ENCODE assay signal across 1 cellular context in genomic region chr6:42441059-42441471, GRCh38.
TF ChIP-seq lines count a peak whose summit lies in the region.

No MANE protein-coding gene starts in this region.

TF ChIP-seq in H1, 55 proteins besides CTCF, POLR2A, EP300 and RAD21 (continued from another document):
- TF ChIP-seq, protein P1, sequence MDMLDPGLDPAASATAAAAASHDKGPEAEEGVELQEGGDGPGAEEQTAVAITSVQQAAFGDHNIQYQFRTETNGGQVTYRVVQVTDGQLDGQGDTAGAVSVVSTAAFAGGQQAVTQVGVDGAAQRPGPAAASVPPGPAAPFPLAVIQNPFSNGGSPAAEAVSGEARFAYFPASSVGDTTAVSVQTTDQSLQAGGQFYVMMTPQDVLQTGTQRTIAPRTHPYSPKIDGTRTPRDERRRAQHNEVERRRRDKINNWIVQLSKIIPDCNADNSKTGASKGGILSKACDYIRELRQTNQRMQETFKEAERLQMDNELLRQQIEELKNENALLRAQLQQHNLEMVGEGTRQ (IDR thresholded peaks at IDR 0.05; ENCODE audit: low read length), result no peak
- TF ChIP-seq JUN (IDR thresholded peaks at IDR 0.05; ENCODE audit: low read depth, low read length), result no peak
- no peak for TF ChIP-seq POU5F1 (IDR thresholded peaks at IDR 0.05; ENCODE audit: low read depth, low read length)
- TF ChIP-seq CHD2 (IDR thresholded peaks at IDR 0.05; ENCODE audit: low read length), result no peak
- TF ChIP-seq BCL11A (IDR thresholded peaks at IDR 0.05; ENCODE audit: low read depth in 2 of 2, low read length in 2 of 2), result no peak
TF ChIP-seq in H1: peak in this region for 0.
